ENCODE assay signal across 10 cellular contexts in genomic region chr19:11356074-11356397, GRCh38. TPM values are rescaled to one million over a fixed set of nuclear protein-coding genes. Genes with fewer than 3 reads are reported as not detected.
DNase-seq lines count a peak whose midpoint lies in the region; ATAC-seq and TF ChIP-seq lines count a peak whose summit lies in the region.
"Had no signal": no experiment of that assay in that cellular context is flagged by ENCODE, and none has a peak within 500 bp of the region (broad histone marks: within the 10 kb centered on the region; RNA-seq: fewer than 3 reads in every experiment).

No MANE protein-coding gene starts in this region.

- H3K9me3 ChIP-seq in DND-41 (ENCODE audit: insufficient read depth, low read length, severe bottlenecking): no peaks in the 10 kb centered on the region
- H3K9me3 ChIP-seq in T-helper 17 cell (ENCODE audit: control insufficient read depth, low read length, poor library complexity, severe bottlenecking): no peaks in the 10 kb centered on the region
- no peaks in the 10 kb centered on the region for H3K9me3 ChIP-seq in psoas muscle
- no peaks in the 10 kb centered on the region for H3K9me3 ChIP-seq in mucosa of descending colon

- H3K4me3 Mint-ChIP-seq in T-helper 17 cell: peak overlapping the region; percentile 86

- H3K4me3 ChIP-seq in DND-41 (ENCODE audit: low read depth in 1 of 2, low read length in 2 of 2) (peak overlapping the region in 1 of 2 experiments; percentile 53; a peak in 2 of 4 replicates), fibroblast of mammary gland (ENCODE audit: control insufficient read depth, low read depth, low read length) (peak overlapping the region; percentile 66), psoas muscle (peak overlapping the region; percentile 64), mucosa of descending colon (no peak overlapping the region)

- intact Hi-C loops in psoas muscle (cut with DNase I) (no loop called here), mucosa of descending colon (cut with DNase I, micrococcal nuclease) (no loop called here)

- H3K4me1 Mint-ChIP-seq in T-helper 17 cell: peaks cover 17% of the 10 kb centered on the region

- TF ChIP-seq CTCF in DND-41 (IDR thresholded peaks at IDR 0.05; ENCODE audit: borderline replicate concordance, extremely low read depth, low read length, poor library complexity, severe bottlenecking): no peak
- TF ChIP-seq CTCF in fibroblast of mammary gland (conservative IDR thresholded peaks at IDR 0.05; ENCODE audit: control insufficient read depth, insufficient read depth, low read depth, low read length): no peak
- TF ChIP-seq CTCF in psoas muscle (IDR thresholded peaks at IDR 0.05): no peak
- TF ChIP-seq CTCF in mucosa of descending colon (IDR thresholded peaks at IDR 0.05): no peak

- peaks cover 10% of the 10 kb centered on the region for H3K27me3 Mint-ChIP-seq in T-helper 17 cell

- H3K36me3 ChIP-seq in DND-41 (ENCODE audit: insufficient read depth, low read length) (0 out of 2 replicates have a peak, but pooled peaks cover under 1% of the 10 kb centered on the region), psoas muscle (ENCODE audit: insufficient read depth in 1 of 2, low read depth in 1 of 2) (peaks cover 0 to 31% of the 10 kb centered on the region in 2 donors), mucosa of descending colon (ENCODE audit: low read depth) (no peaks in the 10 kb centered on the region)

- no peak overlapping the region for H2AFZ ChIP-seq in DND-41 (ENCODE audit: low read depth, low read length)

- peaks cover 3% of the 10 kb centered on the region; the same call in 1 of the 2 replicates for H4K20me1 ChIP-seq in DND-41 (ENCODE audit: insufficient read depth, low read length)

- H3K4me1 ChIP-seq in DND-41 (ENCODE audit: insufficient read depth, low read length) (peaks cover 11% of the 10 kb centered on the region), psoas muscle (peaks cover 5% of the 10 kb centered on the region), mucosa of descending colon (ENCODE audit: low read depth) (peaks cover 3% of the 10 kb centered on the region)

- DNase-seq in DND-41 (no peak), T-helper 17 cell (no peak), fibroblast of mammary gland (ENCODE audit: low read depth) (no peak), psoas muscle (no peak), mucosa of descending colon (no peak), dermis blood vessel endothelial cell (no peak), pons (ENCODE audit: low spot score) (no peak)
- DNase-seq: left colon had no signal

- ATAC-seq in DND-41 (ENCODE audit: insufficient read depth, low read depth) (no peak), T-helper 17 cell (no peak), psoas muscle (peak in 1 of 4 donors; percentile 8), mucosa of descending colon (no peak), HG02852 (IDR thresholded peaks at IDR 0.05; ENCODE audit: unreplicated experiment) (no peak)

- peak overlapping the region; percentile 70 for H3K4me2 ChIP-seq in DND-41 (ENCODE audit: insufficient read depth, low read length)

- no peak overlapping the region; the same call in 1 of the 2 replicates for H3K9ac ChIP-seq in DND-41 (ENCODE audit: low read depth, low read length)

- H3K27ac ChIP-seq in DND-41 (ENCODE audit: low read length) (no peak overlapping the region), psoas muscle (peak overlapping the region; percentile 42)

- H3K79me2 ChIP-seq in DND-41 (ENCODE audit: insufficient read depth, low read length): no peaks in the 10 kb centered on the region

- H3K27ac Mint-ChIP-seq in T-helper 17 cell: peak overlapping the region; percentile 14

- no peaks in the 10 kb centered on the region for H3K36me3 Mint-ChIP-seq in T-helper 17 cell (ENCODE audit: low read depth)

- H3K27me3 ChIP-seq in DND-41 (ENCODE audit: insufficient read depth, low read length, poor library complexity) (no peaks in the 10 kb centered on the region), psoas muscle (ENCODE audit: insufficient read depth in 3 of 3, low read length in 2 of 3) (no peaks in the 10 kb centered on the region)

- WGBS in psoas muscle, 3 donors: 80 to 84% (median 81%) methylated on average over 6 of the region's 6 CpGs

RNA-seq across cellular contexts. Expression of gene PLPPR2, which starts 0.8 kb away (rescaled TPM):
- 1 to 10 TPM; 7.1 to 7.5 TPM for total RNA-seq in T-helper 17 cell
- total RNA-seq in psoas muscle: 10 to 100 TPM; 14.1 to 33.6 (median 21.5) TPM
- 10 to 100 TPM in 2 of 3 donors, 1 to 10 TPM in 1; 4.3 to 30.9 (median 20.8) TPM for polyA plus RNA-seq in psoas muscle
- 10 to 100 TPM in 1 of 3 donors, 1 to 10 TPM in 2; 5.1 to 32.8 (median 7.4) TPM for total RNA-seq in mucosa of descending colon
- 8.7 and 14.1 TPM in 2 replicates for total RNA-seq in dermis blood vessel endothelial cell

RNA-seq across cellular contexts. Expression of gene CCDC159, which starts 9.7 kb away (rescaled TPM):
- total RNA-seq in T-helper 17 cell (10 to 100 TPM; 55.8 to 64.1 TPM), psoas muscle (1 to 10 TPM; 2.4 to 9.2 (median 4.9) TPM), mucosa of descending colon (10 to 100 TPM; 27.4 to 40.5 (median 38.8) TPM), dermis blood vessel endothelial cell (7.8 and 10.4 TPM in 2 replicates)
- 1 to 10 TPM; 2.7 to 5.9 (median 5.3) TPM for polyA plus RNA-seq in psoas muscle
- total RNA-seq: HT1080 had no signal

RNA-seq across cellular contexts. Expression of gene TMEM205, which starts 10.0 kb away (rescaled TPM):
- total RNA-seq in T-helper 17 cell (10 to 100 TPM; 15.3 to 21.9 TPM), psoas muscle (10 to 100 TPM; 65.9 to 81.6 (median 70.5) TPM), mucosa of descending colon (10 to 100 TPM; 37.3 to 61.8 (median 55.7) TPM), dermis blood vessel endothelial cell (105 and 267 TPM in 2 replicates)
- 10 to 100 TPM; 63.0 to 95.1 (median 90.4) TPM for polyA plus RNA-seq in psoas muscle

RNA-seq across cellular contexts. Expression of gene RAB3D, which starts 16.6 kb away (rescaled TPM):
- total RNA-seq in T-helper 17 cell: 1 to 10 TPM; 6.7 to 7.7 TPM
- 1 to 10 TPM; 4.0 to 5.6 (median 4.3) TPM for total RNA-seq in psoas muscle
- polyA plus RNA-seq in psoas muscle: 1 to 10 TPM; 1.1 to 1.6 (median 1.4) TPM
- total RNA-seq in mucosa of descending colon: 10 to 100 TPM; 21.0 to 34.9 (median 33.9) TPM
- 55.6 and 65.0 TPM in 2 replicates for total RNA-seq in dermis blood vessel endothelial cell
- total RNA-seq: HT1080 had no signal

RNA-seq across cellular contexts. Expression of gene SWSAP1, which starts 18.4 kb away (rescaled TPM):
- 1 to 10 TPM; 2.6 to 2.9 TPM for total RNA-seq in T-helper 17 cell
- 1 to 10 TPM; 1.1 to 1.7 (median 1.4) TPM for total RNA-seq in psoas muscle
- polyA plus RNA-seq in psoas muscle: 1 to 10 TPM; 2.1 to 3.9 (median 2.3) TPM
- total RNA-seq in mucosa of descending colon: 1 to 10 TPM; 2.5 to 3.4 (median 3.3) TPM
- 0.79 and 0.85 TPM in 2 replicates for total RNA-seq in dermis blood vessel endothelial cell
